In the genomic region with DNA sequence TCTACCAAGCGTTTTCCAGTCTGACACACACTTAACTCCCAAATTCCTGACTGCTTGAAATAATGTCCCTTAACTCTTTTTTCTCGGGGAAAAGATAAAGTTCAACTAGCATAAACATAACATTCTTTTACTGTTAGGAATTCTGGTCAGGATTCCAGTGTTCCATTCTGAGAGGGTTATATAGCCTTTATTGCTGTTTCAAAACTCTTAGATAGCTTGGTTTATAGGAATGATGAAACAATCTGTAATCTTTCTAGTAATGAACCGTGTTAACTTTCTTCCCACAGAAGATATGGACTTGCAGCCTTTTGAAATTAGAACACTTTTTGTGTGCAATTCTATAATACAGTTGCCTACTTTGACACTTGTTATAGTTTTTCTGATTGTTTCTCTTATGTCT, we compare ENCODE assay signal across 18 cellular contexts. TPM values are rescaled to one million over a fixed set of nuclear protein-coding genes. Genes with fewer than 3 reads are reported as not detected.
DNase-seq lines count a peak whose midpoint lies in the region; TF ChIP-seq lines count a peak whose summit lies in the region.
"Had no signal": no experiment of that assay in that cellular context is flagged by ENCODE, and none has a peak within 500 bp of the region (broad histone marks: within the 10 kb centered on the region; RNA-seq: fewer than 3 reads in every experiment).

No MANE protein-coding gene starts in this region.

- BruUV-seq in Caco-2 (replicated peaks; lab: Mats Ljungman, UMichigan) = no TSS peak

- TF ChIP-seq CTCF in Caco-2 (IDR thresholded peaks at IDR 0.05; ENCODE audit: insufficient read depth in 1 of 2, low read depth in 1 of 2, low read length in 1 of 2, severe bottlenecking in 1 of 2, unreplicated experiment in 1 of 2) (no peak), osteocyte (IDR thresholded peaks at IDR 0.05) (no peak)

- H3K27me3 Mint-ChIP-seq in Caco-2 (ENCODE audit: insufficient read depth, unreplicated experiment) (no peaks in the 10 kb centered on the region), osteocyte (ENCODE audit: unreplicated experiment) (no peaks in the 10 kb centered on the region)
- H3K27me3 Mint-ChIP-seq in T-helper 2 cell treated with Interferon-gamma antibody and Interleukin-4, amounts not matched to agents 5 μg/mL and 100 μg/mL, for 36 hours (ENCODE audit: low read depth) = no peaks in the 10 kb centered on the region
- H3K27me3 Mint-ChIP-seq: natural killer cell treated with Interleukin-12 subunit alpha and Interleukin-12 subunit beta and Interleukin-15 and Interleukin-18, amount 100 ng/mL, for 72 hours had no signal

- DNase-seq in Caco-2 (peak in 1 of 2 experiments; percentile 24), OCI-M1 (lab: John Stamatoyannopoulos, UW) (peak; percentile 92), dedifferentiated amniotic fluid mesenchymal stem cell (ENCODE audit: extremely low spot score) (peak; percentile 83), osteocyte (ENCODE audit: extremely low spot score, unreplicated experiment) (no peak), cortex of kidney (lab: John Stamatoyannopoulos, UW) (no peak), NCI-H774 (lab: John Stamatoyannopoulos, UW) (no peak)
- no peak for DNase-seq in T-helper 2 cell treated with Interferon-gamma antibody and Interleukin-4, amounts not matched to agents 5 μg/mL and 100 μg/mL, for 36 hours (ENCODE audit: low spot score)
- DNase-seq: activated effector memory CD4-positive, alpha-beta T cell treated with anti-CD3 and anti-CD28 coated beads, Interleukin-2, amount 50 U/mL, for 16 hours; body of pancreas; CD8-positive, alpha-beta T cell; effector CD8-positive, alpha-beta T cell; foreskin melanocyte; lower lobe of right lung; NCI-H1694 treated with DMSO at 0.1 percent for 48 hours; stimulated activated CD4-positive, alpha-beta T cell treated with anti-CD3 and anti-CD28 coated beads, Interleukin-1b, Interleukin-23, amount 100 ng/mL, for 48 hours; substantia nigra had no signal

- H3K27ac Mint-ChIP-seq in Caco-2 (ENCODE audit: unreplicated experiment) (peak overlapping the region; percentile 84), osteocyte (ENCODE audit: unreplicated experiment) (peak overlapping the region; percentile 92)
- H3K27ac Mint-ChIP-seq in T-helper 2 cell treated with Interferon-gamma antibody and Interleukin-4, amounts not matched to agents 5 μg/mL and 100 μg/mL, for 36 hours = no peak overlapping the region
- H3K27ac Mint-ChIP-seq: CD8-positive, alpha-beta T cell; natural killer cell treated with Interleukin-12 subunit alpha and Interleukin-12 subunit beta and Interleukin-15 and Interleukin-18, amount 100 ng/mL, for 72 hours; T-helper 1 cell treated with Interleukin-12 subunit alpha and Interleukin-12 subunit beta and Interleukin-4 antibody, amounts not matched to agents 30 μg/mL and 1 μg/mL, for 36 hours had no signal

- POLR2A ChIA-PET in Caco-2 (lab: Charles Lee) = interaction anchor here (1.0 kb wide), 1 partner anchor 9 kb away, joined by 4 read pairs; a partner anchor contains a TSS

- H3K4me3 ChIP-seq in Caco-2 (ENCODE audit: low read depth, low read length) = no peak overlapping the region
- H3K4me3 ChIP-seq: body of pancreas, lower lobe of right lung had no signal

- H3K4me1 ChIP-seq in Caco-2 = peaks cover 20% of the 10 kb centered on the region
- H3K4me1 ChIP-seq: body of pancreas, lower lobe of right lung had no signal

- no peaks in the 10 kb centered on the region for H3K27me3 ChIP-seq in Caco-2 (replicated peaks; ENCODE audit: control insufficient read depth, insufficient read depth, low read length)
- H3K27me3 ChIP-seq: body of pancreas had no signal

- H3K36me3 ChIP-seq in Caco-2 (ENCODE audit: control insufficient read depth, insufficient read depth, low read length) = peaks cover 5% of the 10 kb centered on the region

- peaks cover 42% of the 10 kb centered on the region for H3K4me1 Mint-ChIP-seq in Caco-2 (ENCODE audit: low read depth, unreplicated experiment)
- H3K4me1 Mint-ChIP-seq in osteocyte (ENCODE audit: unreplicated experiment) = peaks cover 28% of the 10 kb centered on the region
- peaks cover 7% of the 10 kb centered on the region for H3K4me1 Mint-ChIP-seq in T-helper 2 cell treated with Interferon-gamma antibody and Interleukin-4, amounts not matched to agents 5 μg/mL and 100 μg/mL, for 36 hours (ENCODE audit: low read depth)

- H3K4me3 Mint-ChIP-seq in Caco-2 (ENCODE audit: unreplicated experiment) (no peak overlapping the region), osteocyte (ENCODE audit: unreplicated experiment) (no peak overlapping the region)
- no peak overlapping the region for H3K4me3 Mint-ChIP-seq in T-helper 2 cell treated with Interferon-gamma antibody and Interleukin-4, amounts not matched to agents 5 μg/mL and 100 μg/mL, for 36 hours
- H3K4me3 Mint-ChIP-seq: CD8-positive, alpha-beta T cell; natural killer cell treated with Interleukin-12 subunit alpha and Interleukin-12 subunit beta and Interleukin-15 and Interleukin-18, amount 100 ng/mL, for 72 hours; T-helper 1 cell treated with Interleukin-12 subunit alpha and Interleukin-12 subunit beta and Interleukin-4 antibody, amounts not matched to agents 30 μg/mL and 1 μg/mL, for 36 hours had no signal

- H3K36me3 Mint-ChIP-seq in Caco-2 (ENCODE audit: insufficient read depth, unreplicated experiment) (peaks cover 63% of the 10 kb centered on the region), osteocyte (ENCODE audit: unreplicated experiment) (peaks cover 44% of the 10 kb centered on the region)
- peaks cover 36% of the 10 kb centered on the region for H3K36me3 Mint-ChIP-seq in T-helper 2 cell treated with Interferon-gamma antibody and Interleukin-4, amounts not matched to agents 5 μg/mL and 100 μg/mL, for 36 hours (ENCODE audit: low read depth)

- CTCF ChIA-PET in Caco-2 (lab: Charles Lee) = interaction anchor here (1.4 kb wide), 1 partner anchor 675 kb away, joined by 4 read pairs; a partner anchor contains a TSS

- H3K9me3 Mint-ChIP-seq in Caco-2 (ENCODE audit: unreplicated experiment) = no peaks in the 10 kb centered on the region
- no peaks in the 10 kb centered on the region for H3K9me3 Mint-ChIP-seq in osteocyte (ENCODE audit: unreplicated experiment)
- H3K9me3 Mint-ChIP-seq in T-helper 2 cell treated with Interferon-gamma antibody and Interleukin-4, amounts not matched to agents 5 μg/mL and 100 μg/mL, for 36 hours = no peaks in the 10 kb centered on the region
- H3K9me3 Mint-ChIP-seq: CD8-positive, alpha-beta T cell; natural killer cell treated with Interleukin-12 subunit alpha and Interleukin-12 subunit beta and Interleukin-15 and Interleukin-18, amount 100 ng/mL, for 72 hours; T-helper 1 cell treated with Interleukin-12 subunit alpha and Interleukin-12 subunit beta and Interleukin-4 antibody, amounts not matched to agents 30 μg/mL and 1 μg/mL, for 36 hours had no signal

- no peaks in the 10 kb centered on the region for H3K9me3 ChIP-seq in Caco-2
- H3K9me3 ChIP-seq: body of pancreas, lower lobe of right lung had no signal

- intact Hi-C loops in Caco-2 (cut with micrococcal nuclease; ENCODE audit: unreplicated experiment) = loop anchor here (2.0 kb wide), 1 partner anchor 99 kb away; no protein-coding TSS in a partner anchor

RNA-seq across cellular contexts. Expression of a gene that starts 8.6 kb away (rescaled TPM):
- total RNA-seq in Caco-2 (2022) (221 and 241 TPM in 2 replicates), osteocyte (116 and 124 TPM in 2 replicates)

RNA-seq across cellular contexts. Expression of a gene that starts 47.4 kb away (rescaled TPM):
- total RNA-seq in Caco-2 (2022) (57.6 and 62.6 TPM in 2 replicates), osteocyte (35.0 and 36.9 TPM in 2 replicates)

RNA-seq across cellular contexts. Expression of a gene that starts 47.6 kb away (rescaled TPM):
- 9.5 and 9.8 TPM in 2 replicates for total RNA-seq in Caco-2 (2022)
- total RNA-seq in osteocyte = 6.8 TPM in 2 replicates

Comparison
In these comparisons a context has a peak if more than half of its experiments do, and no peak if none do; other contexts are left out.
1. DNase-seq: peak in OCI-M1 (single experiment) and dedifferentiated amniotic fluid mesenchymal stem cell (single experiment); none in osteocyte (single experiment), cortex of kidney (single experiment), NCI-H774 (single experiment) and T-helper 2 cell treated with Interferon-gamma antibody and Interleukin-4, amounts not matched to agents 5 μg/mL and 100 μg/mL, for 36 hours (single experiment).